8 cellular contexts compared by ENCODE assay signal in genomic region chr14:24188251-24189058, GRCh38. TPM values are rescaled to one million over a fixed set of nuclear protein-coding genes. Genes with fewer than 3 reads are reported as not detected.
A peak's percentile ranks its signal among the peaks of the same experiment; 100 is the strongest.
DNase-seq lines count a peak whose midpoint lies in the region; ATAC-seq and TF ChIP-seq lines count a peak whose summit lies in the region.

Gene IPO4 (minus strand): TSS chr14:24188816. CDS start chr14:24188787, 29 bp downstream.

- peak within 1 kb of the TSS; percentile 88 to 95 (median 92) for H3K27ac Mint-ChIP-seq in CD4-positive, CD25-positive, alpha-beta regulatory T cell

- H3K4me3 Mint-ChIP-seq in CD4-positive, CD25-positive, alpha-beta regulatory T cell, result peak within 1 kb of the TSS; percentile 90 to 98 (median 94)

- no peaks in the 10 kb centered on the region for H3K9me3 Mint-ChIP-seq in CD4-positive, CD25-positive, alpha-beta regulatory T cell

- WGBS in liver, result under 1% methylated on average over 65 of the region's 65 CpGs

- H3K4me1 Mint-ChIP-seq in CD4-positive, CD25-positive, alpha-beta regulatory T cell, result peaks cover 22 to 48% (median 26%) of the 10 kb centered on the region in 4 donors

- peak within 1 kb of the TSS; percentile 79 for H3K27ac ChIP-seq in CD4-positive, CD25-positive, alpha-beta regulatory T cell (ENCODE audit: insufficient read depth, low read length, poor library complexity, severe bottlenecking)
- peak within 1 kb of the TSS in 44 of 59 donors; percentile 1 to 75 (median 52) for H3K27ac ChIP-seq in dorsolateral prefrontal cortex
- peak within 1 kb of the TSS; percentile 72 to 84 for H3K27ac ChIP-seq in liver (ENCODE audit: low read depth in 1 of 2, low read length in 2 of 2)

- peak; percentile 46 to 57 for TF ChIP-seq RAD21 in liver (IDR thresholded peaks at IDR 0.05)

- H3K27me3 ChIP-seq in CD4-positive, CD25-positive, alpha-beta regulatory T cell (ENCODE audit: control insufficient read depth, insufficient read depth, low read length), result no peaks in the 10 kb centered on the region
- H3K27me3 ChIP-seq in dorsolateral prefrontal cortex (no peaks in the 10 kb centered on the region), liver (ENCODE audit: control insufficient read depth in 4 of 4, insufficient read depth in 4 of 4, low read length in 3 of 4) (no peaks in the 10 kb centered on the region)

- peak within 1 kb of the TSS; percentile 61 for H3K4me3 ChIP-seq in CD4-positive, CD25-positive, alpha-beta regulatory T cell (ENCODE audit: low read depth, low read length)
- H3K4me3 ChIP-seq in dorsolateral prefrontal cortex (peak within 1 kb of the TSS; percentile 57 to 91 (median 77)), liver (ENCODE audit: low read depth in 1 of 3, low read length in 3 of 3) (peak within 1 kb of the TSS; percentile 73 to 85 (median 77))

- H3K9ac ChIP-seq in liver (ENCODE audit: low read depth in 1 of 2, low read length in 2 of 2), result peak within 1 kb of the TSS in 1 of 2 donors; percentile 50

- peaks cover 9% of the 10 kb centered on the region for H3K36me3 Mint-ChIP-seq in CD4-positive, CD25-positive, alpha-beta regulatory T cell

- ATAC-seq in CD4-positive, CD25-positive, alpha-beta regulatory T cell (ENCODE audit: low read depth in 2 of 2), result peak; percentile 90 to 94
- peak; percentile 92 for ATAC-seq in GM19438 (IDR thresholded peaks at IDR 0.05; ENCODE audit: low read depth, unreplicated experiment)
- peak; percentile 62 for ATAC-seq in HG03575 (IDR thresholded peaks at IDR 0.05; ENCODE audit: extremely low read depth, insufficient number of reproducible peaks, low FRiP score, unreplicated experiment)

- H3K27me3 Mint-ChIP-seq in CD4-positive, CD25-positive, alpha-beta regulatory T cell, result peaks cover 5% of the 10 kb centered on the region

- DNase-seq in CD4-positive, CD25-positive, alpha-beta regulatory T cell, result peak; percentile 94 to 98 (median 94)
- peak; percentile 98 for DNase-seq in NCI-H82 (lab: John Stamatoyannopoulos, UW)
- DNase-seq in activated CD4-positive, alpha-beta T cell treated with anti-CD3 and anti-CD28 coated beads, Interleukin-2, amount 50 U/mL, for 48 hours, result peak; percentile 94 to 95
- peak; percentile 87 to 96 (median 95) for DNase-seq in dorsolateral prefrontal cortex
- DNase-seq in stimulated activated CD4-positive, alpha-beta T cell treated with anti-CD3 and anti-CD28 coated beads, Interleukin-4, amount 100 ng/mL, for 1 hour, result peak; percentile 92

- H3K4me1 ChIP-seq in CD4-positive, CD25-positive, alpha-beta regulatory T cell (ENCODE audit: control insufficient read depth, insufficient read depth, low read length, poor library complexity, severe bottlenecking), result peaks cover 18% of the 10 kb centered on the region
- peaks cover 5 to 19% (median 10%) of the 10 kb centered on the region in 4 donors for H3K4me1 ChIP-seq in liver (ENCODE audit: control insufficient read depth in 4 of 4, insufficient read depth in 4 of 4, low read length in 3 of 4)

- intact Hi-C loops in dorsolateral prefrontal cortex (cut with DNase I), result no loop called here

- H3K36me3 ChIP-seq in CD4-positive, CD25-positive, alpha-beta regulatory T cell (ENCODE audit: control insufficient read depth, insufficient read depth, low read length), result peaks cover 38% of the 10 kb centered on the region
- H3K36me3 ChIP-seq in liver (ENCODE audit: control insufficient read depth in 4 of 4, insufficient read depth in 3 of 4, low read depth in 1 of 4, low read length in 3 of 4), result peaks cover 11 to 48% (median 22%) of the 10 kb centered on the region in 4 donors

- peak in 34 of 56 donors; percentile 10 to 57 (median 30) for TF ChIP-seq CTCF in dorsolateral prefrontal cortex (IDR thresholded peaks at IDR 0.05 in 54 of 56, conservative IDR thresholded peaks at IDR 0.05 in 2 of 56; ENCODE audit: low read depth in 1 of 56, partially characterized antibody in 56 of 56)
- no peak for TF ChIP-seq CTCF in liver (IDR thresholded peaks at IDR 0.05; ENCODE audit: low read depth, low read length, missing input control)

- H3K9me3 ChIP-seq in CD4-positive, CD25-positive, alpha-beta regulatory T cell (ENCODE audit: control insufficient read depth in 2 of 2, low read length in 2 of 2), result no peaks in the 10 kb centered on the region
- no peaks in the 10 kb centered on the region for H3K9me3 ChIP-seq in liver (ENCODE audit: control insufficient read depth in 4 of 4, low read length in 3 of 4)

TF ChIP-seq in liver, 16 proteins besides CTCF, POLR2A, EP300 and RAD21:
- TF ChIP-seq FOXA1 (IDR thresholded peaks at IDR 0.05) (peak; percentile 24), YY1 (IDR thresholded peaks at IDR 0.05) (peak; percentile 75), ZBTB33 (IDR thresholded peaks at IDR 0.05) (no peak), NR2F2 (IDR thresholded peaks at IDR 0.05) (peak; percentile 77), MAX (IDR thresholded peaks at IDR 0.05) (peak; percentile 100), HNF4A (conservative IDR thresholded peaks at IDR 0.05) (peak; percentile 29 to 36), SP1 (IDR thresholded peaks at IDR 0.05) (peak; percentile 68), REST (IDR thresholded peaks at IDR 0.05) (peak; percentile 58), ATF3 (IDR thresholded peaks at IDR 0.05) (no peak), EGR1 (IDR thresholded peaks at IDR 0.05; ENCODE audit: low read depth in 2 of 2) (no peak), TAF1 (conservative IDR thresholded peaks at IDR 0.05) (no peak), RXRA (IDR thresholded peaks at IDR 0.05) (peak; percentile 52 to 70), JUND (IDR thresholded peaks at IDR 0.05) (no peak), GABPA (IDR thresholded peaks at IDR 0.05 in 1 of 2, conservative IDR thresholded peaks at IDR 0.05 in 1 of 2) (peak; percentile 99), FOXA2 (IDR thresholded peaks at IDR 0.05) (no peak), HNF4G (IDR thresholded peaks at IDR 0.05) (no peak)

RNA-seq across cellular contexts. Expression of gene IPO4, which starts in this region (rescaled TPM):
- 33.7 TPM for total RNA-seq in CD4-positive, CD25-positive, alpha-beta regulatory T cell
- 10 to 100 TPM; 13.0 to 14.8 (median 14.1) TPM for polyA plus RNA-seq in CD4-positive, CD25-positive, alpha-beta regulatory T cell
- total RNA-seq in dorsolateral prefrontal cortex (10 to 100 TPM in 101 of 120 experiments, 1 to 10 TPM in 19; 6.1 to 23.8 (median 12.8) TPM), liver (10 to 100 TPM; 16.3 to 29.8 TPM)
- 10 to 100 TPM; 13.6 to 32.9 TPM for polyA plus RNA-seq in liver

Comparison
In these comparisons a context has a peak if more than half of its experiments do, and no peak if none do; other contexts are left out.
1. Peak in every context shown above with its lines: DNase-seq, ATAC-seq, H3K4me3 ChIP-seq and H3K27ac ChIP-seq.